Comparison of ENCODE assay signal across 19 cellular contexts in the genomic region with DNA sequence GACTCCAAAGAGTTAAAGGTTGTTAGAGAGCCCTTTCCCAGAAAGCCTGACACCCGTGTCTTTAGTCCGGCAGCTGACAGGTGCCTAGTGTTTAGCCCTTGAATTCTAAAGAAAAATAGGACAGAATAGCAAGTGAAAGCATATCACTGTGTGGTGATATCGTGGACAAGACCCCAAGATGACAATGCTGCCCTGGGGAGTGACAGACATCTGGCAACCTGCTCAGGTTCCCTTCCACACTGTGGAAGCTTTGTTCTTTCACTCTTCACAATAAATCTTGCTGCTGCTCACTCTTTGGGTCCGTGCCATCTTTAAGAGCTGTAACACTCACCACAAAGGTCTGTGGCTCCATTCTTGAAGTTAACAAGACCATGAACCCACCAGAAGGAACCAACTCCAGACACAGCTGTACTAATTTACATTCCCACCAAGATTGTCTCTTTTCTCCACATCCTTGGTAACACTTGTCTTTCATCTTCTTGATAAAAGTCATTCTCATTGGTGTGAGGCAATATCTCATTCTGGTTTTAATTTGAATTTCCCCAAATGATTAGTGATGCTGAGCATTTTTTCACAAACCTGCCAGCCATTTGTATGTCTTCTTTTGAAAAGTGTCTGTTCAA.
A peak's percentile ranks its signal among the peaks of the same experiment; 100 is the strongest.
DNase-seq lines count a peak whose midpoint lies in the region; ATAC-seq lines count a peak whose summit lies in the region.
"Had no signal": no experiment of that assay in that cellular context is flagged by ENCODE, and none has a peak within 500 bp of the region (broad histone marks: within the 10 kb centered on the region; RNA-seq: fewer than 3 reads in every experiment).

No MANE protein-coding gene starts in this region.

- H3K27ac Mint-ChIP-seq in stimulated activated effector memory CD8-positive, alpha-beta T cell treated with anti-CD3 and anti-CD28 coated beads, Interleukin-12 subunit alpha, Interleukin-12 subunit beta, amount 100 ng/mL, for 72 hours: no peak overlapping the region
- H3K27ac Mint-ChIP-seq: activated T-helper 2 cell treated with anti-CD3 and anti-CD28 coated beads, Interferon-gamma antibody, Interleukin-2, Interleukin-4, amounts not matched to agents 10 μg/mL and 5 μg/mL and 100 μg/mL, durations not matched to agents 14 hours and 24 hours and 36 hours; HFFc6; nephron progenitor cell had no signal

- peak; percentile 74 for ATAC-seq in HG02981 (IDR thresholded peaks at IDR 0.05; ENCODE audit: unreplicated experiment)
- ATAC-seq in stimulated activated effector memory CD8-positive, alpha-beta T cell treated with anti-CD3 and anti-CD28 coated beads, Interleukin-12 subunit alpha, Interleukin-12 subunit beta, amount 100 ng/mL, for 72 hours: peak; percentile 49
- ATAC-seq in GM21619 (IDR thresholded peaks at IDR 0.05; ENCODE audit: unreplicated experiment): no peak
- ATAC-seq: left cardiac atrium, SK-N-SH treated with all-trans-retinoic acid at 6 μM for 48 hours had no signal

- peak; percentile 20 for DNase-seq in NCI-H2171 treated with DMSO at 0.1 percent for 48 hours (lab: John Stamatoyannopoulos, UW)
- no peak for DNase-seq in NCI-H2171 (lab: John Stamatoyannopoulos, UW)
- peak; percentile 35 for DNase-seq in RPMI7951 (ENCODE audit: low read depth)
- no peak for DNase-seq in stimulated activated effector memory CD8-positive, alpha-beta T cell treated with anti-CD3 and anti-CD28 coated beads, Interleukin-12 subunit alpha, Interleukin-12 subunit beta, amount 100 ng/mL, for 72 hours (ENCODE audit: low spot score in 2 of 2)
- no peak for DNase-seq in DMS53 (lab: John Stamatoyannopoulos, UW)
- no peak for DNase-seq in SHP77 (lab: John Stamatoyannopoulos, UW)
- DNase-seq: central memory CD4-positive, alpha-beta T cell; erythroblast; GF-D8; HFFc6; left cardiac atrium; NCI-H187; nephron progenitor cell; stimulated activated CD4-positive, alpha-beta T cell treated with anti-CD3 and anti-CD28 coated beads, Interleukin-4, amount 100 ng/mL, for 24 hours; T-helper 9 cell had no signal

- H3K4me3 Mint-ChIP-seq in stimulated activated effector memory CD8-positive, alpha-beta T cell treated with anti-CD3 and anti-CD28 coated beads, Interleukin-12 subunit alpha, Interleukin-12 subunit beta, amount 100 ng/mL, for 72 hours: no peak overlapping the region
- H3K4me3 Mint-ChIP-seq: HFFc6, nephron progenitor cell had no signal

- peaks cover 17% of the 10 kb centered on the region for H3K9me3 Mint-ChIP-seq in stimulated activated effector memory CD8-positive, alpha-beta T cell treated with anti-CD3 and anti-CD28 coated beads, Interleukin-12 subunit alpha, Interleukin-12 subunit beta, amount 100 ng/mL, for 72 hours

- no peaks in the 10 kb centered on the region for H3K36me3 Mint-ChIP-seq in stimulated activated effector memory CD8-positive, alpha-beta T cell treated with anti-CD3 and anti-CD28 coated beads, Interleukin-12 subunit alpha, Interleukin-12 subunit beta, amount 100 ng/mL, for 72 hours

- H3K4me1 Mint-ChIP-seq in stimulated activated effector memory CD8-positive, alpha-beta T cell treated with anti-CD3 and anti-CD28 coated beads, Interleukin-12 subunit alpha, Interleukin-12 subunit beta, amount 100 ng/mL, for 72 hours: peaks cover 10% of the 10 kb centered on the region
- H3K4me1 Mint-ChIP-seq: nephron progenitor cell had no signal

Comparison
In these comparisons a context has a peak if more than half of its experiments do, and no peak if none do; other contexts are left out.
1. DNase-seq: peak in NCI-H2171 treated with DMSO at 0.1 percent for 48 hours (single experiment) and RPMI7951 (single experiment); none in NCI-H2171 (single experiment), stimulated activated effector memory CD8-positive, alpha-beta T cell treated with anti-CD3 and anti-CD28 coated beads, Interleukin-12 subunit alpha, Interleukin-12 subunit beta, amount 100 ng/mL, for 72 hours (0 of 2), DMS53 (single experiment) and SHP77 (0 of 2).